Comparison of ENCODE assay signal across 1 cellular context in the genomic region with DNA sequence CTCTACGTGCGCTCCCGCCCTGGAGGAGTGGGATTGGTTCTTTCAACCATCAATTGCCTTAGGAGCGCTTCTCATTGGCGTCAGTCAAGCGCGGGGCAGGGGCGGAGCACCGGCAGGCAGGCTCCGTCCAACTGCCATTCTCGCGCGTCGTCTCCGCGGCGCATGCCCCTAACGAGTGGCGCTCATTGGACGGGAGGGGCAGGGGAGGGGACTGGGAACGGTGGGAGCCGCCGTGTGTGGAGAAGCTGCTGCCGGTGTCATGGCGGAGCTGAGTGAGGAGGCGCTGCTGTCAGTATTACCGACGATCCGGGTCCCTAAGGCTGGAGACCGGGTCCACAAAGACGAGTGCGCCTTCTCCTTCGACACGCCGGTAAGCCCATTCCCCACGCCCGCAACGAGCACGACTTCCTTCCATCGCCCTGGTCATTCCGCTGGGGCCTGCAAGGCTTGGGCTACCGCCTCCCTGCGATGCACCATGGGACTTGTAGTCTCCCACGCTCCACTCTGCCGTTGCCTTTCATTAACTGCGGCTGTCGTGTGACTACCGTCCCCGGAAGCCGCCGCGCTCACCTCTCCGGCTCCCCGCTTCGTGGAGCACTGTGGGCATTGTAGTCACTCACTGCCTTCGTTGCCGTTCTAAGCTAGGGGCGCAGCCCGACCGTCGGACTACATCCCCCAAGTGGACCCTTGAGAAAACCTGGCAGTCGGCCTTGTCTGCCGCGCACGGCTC.
TF ChIP-seq lines count a peak whose summit lies in the region.

A gene with protein sequence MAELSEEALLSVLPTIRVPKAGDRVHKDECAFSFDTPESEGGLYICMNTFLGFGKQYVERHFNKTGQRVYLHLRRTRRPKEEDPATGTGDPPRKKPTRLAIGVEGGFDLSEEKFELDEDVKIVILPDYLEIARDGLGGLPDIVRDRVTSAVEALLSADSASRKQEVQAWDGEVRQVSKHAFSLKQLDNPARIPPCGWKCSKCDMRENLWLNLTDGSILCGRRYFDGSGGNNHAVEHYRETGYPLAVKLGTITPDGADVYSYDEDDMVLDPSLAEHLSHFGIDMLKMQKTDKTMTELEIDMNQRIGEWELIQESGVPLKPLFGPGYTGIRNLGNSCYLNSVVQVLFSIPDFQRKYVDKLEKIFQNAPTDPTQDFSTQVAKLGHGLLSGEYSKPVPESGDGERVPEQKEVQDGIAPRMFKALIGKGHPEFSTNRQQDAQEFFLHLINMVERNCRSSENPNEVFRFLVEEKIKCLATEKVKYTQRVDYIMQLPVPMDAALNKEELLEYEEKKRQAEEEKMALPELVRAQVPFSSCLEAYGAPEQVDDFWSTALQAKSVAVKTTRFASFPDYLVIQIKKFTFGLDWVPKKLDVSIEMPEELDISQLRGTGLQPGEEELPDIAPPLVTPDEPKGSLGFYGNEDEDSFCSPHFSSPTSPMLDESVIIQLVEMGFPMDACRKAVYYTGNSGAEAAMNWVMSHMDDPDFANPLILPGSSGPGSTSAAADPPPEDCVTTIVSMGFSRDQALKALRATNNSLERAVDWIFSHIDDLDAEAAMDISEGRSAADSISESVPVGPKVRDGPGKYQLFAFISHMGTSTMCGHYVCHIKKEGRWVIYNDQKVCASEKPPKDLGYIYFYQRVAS (plus strand): TSS at position 230 of the 730 bp plus-strand sequence. CDS start 30 bp downstream, at position 260.

TF ChIP-seq in K562, 482 proteins besides CTCF, POLR2A, EP300 and RAD21 (continued from another document and continues in another):
- TF ChIP-seq ERF (CRISPR knock-in tag; IDR thresholded peaks at IDR 0.05) = peak; percentile 92
- TF ChIP-seq SMAD4 (CRISPR knock-in tag; conservative IDR thresholded peaks at IDR 0.05) = peak; percentile 86
- TF ChIP-seq RAD51 (IDR thresholded peaks at IDR 0.05; ENCODE audit: borderline replicate concordance, low read depth) = no peak
- no peak for TF ChIP-seq CEBPG (CRISPR knock-in tag; IDR thresholded peaks at IDR 0.05)
- TF ChIP-seq CEBPG (tag; conservative IDR thresholded peaks at IDR 0.05 in 1 of 2, IDR thresholded peaks at IDR 0.05 in 1 of 2) = no peak
- no peak for TF ChIP-seq ZNF140 (CRISPR knock-in tag; IDR thresholded peaks at IDR 0.05)
- TF ChIP-seq, protein P1, sequence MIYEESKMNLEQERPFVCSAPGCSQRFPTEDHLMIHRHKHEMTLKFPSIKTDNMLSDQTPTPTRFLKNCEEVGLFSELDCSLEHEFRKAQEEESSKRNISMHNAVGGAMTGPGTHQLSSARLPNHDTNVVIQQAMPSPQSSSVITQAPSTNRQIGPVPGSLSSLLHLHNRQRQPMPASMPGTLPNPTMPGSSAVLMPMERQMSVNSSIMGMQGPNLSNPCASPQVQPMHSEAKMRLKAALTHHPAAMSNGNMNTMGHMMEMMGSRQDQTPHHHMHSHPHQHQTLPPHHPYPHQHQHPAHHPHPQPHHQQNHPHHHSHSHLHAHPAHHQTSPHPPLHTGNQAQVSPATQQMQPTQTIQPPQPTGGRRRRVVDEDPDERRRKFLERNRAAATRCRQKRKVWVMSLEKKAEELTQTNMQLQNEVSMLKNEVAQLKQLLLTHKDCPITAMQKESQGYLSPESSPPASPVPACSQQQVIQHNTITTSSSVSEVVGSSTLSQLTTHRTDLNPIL (CRISPR knock-in tag; IDR thresholded peaks at IDR 0.05) = no peak
- 0 out of 2 replicates have a peak, but pooled peaks have one; percentile 27 for TF ChIP-seq ZFPM2 (CRISPR knock-in tag; IDR thresholded peaks at IDR 0.05)
- TF ChIP-seq, protein P2, sequence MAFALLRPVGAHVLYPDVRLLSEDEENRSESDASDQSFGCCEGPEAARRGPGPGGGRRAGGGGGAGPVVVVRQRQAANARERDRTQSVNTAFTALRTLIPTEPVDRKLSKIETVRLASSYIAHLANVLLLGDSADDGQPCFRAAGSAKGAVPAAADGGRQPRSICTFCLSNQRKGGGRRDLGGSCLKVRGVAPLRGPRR (CRISPR knock-in tag; IDR thresholded peaks at IDR 0.05) = peak; percentile 82; the same call in 1 of the 2 replicates
- no peak for TF ChIP-seq FOXM1 (IDR thresholded peaks at IDR 0.05; ENCODE audit: low read depth)
- TF ChIP-seq FOXM1 (CRISPR knock-in tag; IDR thresholded peaks at IDR 0.05; ENCODE audit: low read depth) = no peak
- TF ChIP-seq BDP1 (IDR thresholded peaks at IDR 0.05; ENCODE audit: insufficient read depth, insufficient read length) = no peak
- TF ChIP-seq SRSF9 (IDR thresholded peaks at IDR 0.05; ENCODE audit: borderline replicate concordance, low read depth, low read length) = no peak
- no peak for TF ChIP-seq KLF10 (CRISPR knock-in tag; IDR thresholded peaks at IDR 0.05)
- TF ChIP-seq, protein P3, sequence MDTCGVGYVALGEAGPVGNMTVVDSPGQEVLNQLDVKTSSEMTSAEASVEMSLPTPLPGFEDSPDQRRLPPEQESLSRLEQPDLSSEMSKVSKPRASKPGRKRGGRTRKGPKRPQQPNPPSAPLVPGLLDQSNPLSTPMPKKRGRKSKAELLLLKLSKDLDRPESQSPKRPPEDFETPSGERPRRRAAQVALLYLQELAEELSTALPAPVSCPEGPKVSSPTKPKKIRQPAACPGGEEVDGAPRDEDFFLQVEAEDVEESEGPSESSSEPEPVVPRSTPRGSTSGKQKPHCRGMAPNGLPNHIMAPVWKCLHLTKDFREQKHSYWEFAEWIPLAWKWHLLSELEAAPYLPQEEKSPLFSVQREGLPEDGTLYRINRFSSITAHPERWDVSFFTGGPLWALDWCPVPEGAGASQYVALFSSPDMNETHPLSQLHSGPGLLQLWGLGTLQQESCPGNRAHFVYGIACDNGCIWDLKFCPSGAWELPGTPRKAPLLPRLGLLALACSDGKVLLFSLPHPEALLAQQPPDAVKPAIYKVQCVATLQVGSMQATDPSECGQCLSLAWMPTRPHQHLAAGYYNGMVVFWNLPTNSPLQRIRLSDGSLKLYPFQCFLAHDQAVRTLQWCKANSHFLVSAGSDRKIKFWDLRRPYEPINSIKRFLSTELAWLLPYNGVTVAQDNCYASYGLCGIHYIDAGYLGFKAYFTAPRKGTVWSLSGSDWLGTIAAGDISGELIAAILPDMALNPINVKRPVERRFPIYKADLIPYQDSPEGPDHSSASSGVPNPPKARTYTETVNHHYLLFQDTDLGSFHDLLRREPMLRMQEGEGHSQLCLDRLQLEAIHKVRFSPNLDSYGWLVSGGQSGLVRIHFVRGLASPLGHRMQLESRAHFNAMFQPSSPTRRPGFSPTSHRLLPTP (IDR thresholded peaks at IDR 0.05; ENCODE audit: borderline replicate concordance, extremely low read depth, insufficient read length) = no peak
- TF ChIP-seq, protein P4, sequence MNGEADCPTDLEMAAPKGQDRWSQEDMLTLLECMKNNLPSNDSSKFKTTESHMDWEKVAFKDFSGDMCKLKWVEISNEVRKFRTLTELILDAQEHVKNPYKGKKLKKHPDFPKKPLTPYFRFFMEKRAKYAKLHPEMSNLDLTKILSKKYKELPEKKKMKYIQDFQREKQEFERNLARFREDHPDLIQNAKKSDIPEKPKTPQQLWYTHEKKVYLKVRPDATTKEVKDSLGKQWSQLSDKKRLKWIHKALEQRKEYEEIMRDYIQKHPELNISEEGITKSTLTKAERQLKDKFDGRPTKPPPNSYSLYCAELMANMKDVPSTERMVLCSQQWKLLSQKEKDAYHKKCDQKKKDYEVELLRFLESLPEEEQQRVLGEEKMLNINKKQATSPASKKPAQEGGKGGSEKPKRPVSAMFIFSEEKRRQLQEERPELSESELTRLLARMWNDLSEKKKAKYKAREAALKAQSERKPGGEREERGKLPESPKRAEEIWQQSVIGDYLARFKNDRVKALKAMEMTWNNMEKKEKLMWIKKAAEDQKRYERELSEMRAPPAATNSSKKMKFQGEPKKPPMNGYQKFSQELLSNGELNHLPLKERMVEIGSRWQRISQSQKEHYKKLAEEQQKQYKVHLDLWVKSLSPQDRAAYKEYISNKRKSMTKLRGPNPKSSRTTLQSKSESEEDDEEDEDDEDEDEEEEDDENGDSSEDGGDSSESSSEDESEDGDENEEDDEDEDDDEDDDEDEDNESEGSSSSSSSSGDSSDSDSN (IDR thresholded peaks at IDR 0.05; ENCODE audit: borderline replicate concordance in 1 of 2, low read depth in 2 of 2, low read length in 2 of 2) = no peak
- TF ChIP-seq, protein P5, sequence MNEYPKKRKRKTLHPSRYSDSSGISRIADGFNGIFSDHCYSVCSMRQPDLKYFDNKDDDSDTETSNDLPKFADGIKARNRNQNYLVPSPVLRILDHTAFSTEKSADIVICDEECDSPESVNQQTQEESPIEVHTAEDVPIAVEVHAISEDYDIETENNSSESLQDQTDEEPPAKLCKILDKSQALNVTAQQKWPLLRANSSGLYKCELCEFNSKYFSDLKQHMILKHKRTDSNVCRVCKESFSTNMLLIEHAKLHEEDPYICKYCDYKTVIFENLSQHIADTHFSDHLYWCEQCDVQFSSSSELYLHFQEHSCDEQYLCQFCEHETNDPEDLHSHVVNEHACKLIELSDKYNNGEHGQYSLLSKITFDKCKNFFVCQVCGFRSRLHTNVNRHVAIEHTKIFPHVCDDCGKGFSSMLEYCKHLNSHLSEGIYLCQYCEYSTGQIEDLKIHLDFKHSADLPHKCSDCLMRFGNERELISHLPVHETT (CRISPR knock-in tag; conservative IDR thresholded peaks at IDR 0.05 in 1 of 2, IDR thresholded peaks at IDR 0.05 in 1 of 2) = peak in 1 of 2 experiments; percentile 92; a peak in 2 of 4 replicates
- peak; percentile 94 for TF ChIP-seq SMAD3 (CRISPR knock-in tag; conservative IDR thresholded peaks at IDR 0.05)
- no peak for TF ChIP-seq SMARCB1 (IDR thresholded peaks at IDR 0.05; ENCODE audit: insufficient read length, low read depth)
- peak; percentile 89 for TF ChIP-seq CXXC5 (CRISPR knock-in tag; IDR thresholded peaks at IDR 0.05)
- TF ChIP-seq, protein P6, sequence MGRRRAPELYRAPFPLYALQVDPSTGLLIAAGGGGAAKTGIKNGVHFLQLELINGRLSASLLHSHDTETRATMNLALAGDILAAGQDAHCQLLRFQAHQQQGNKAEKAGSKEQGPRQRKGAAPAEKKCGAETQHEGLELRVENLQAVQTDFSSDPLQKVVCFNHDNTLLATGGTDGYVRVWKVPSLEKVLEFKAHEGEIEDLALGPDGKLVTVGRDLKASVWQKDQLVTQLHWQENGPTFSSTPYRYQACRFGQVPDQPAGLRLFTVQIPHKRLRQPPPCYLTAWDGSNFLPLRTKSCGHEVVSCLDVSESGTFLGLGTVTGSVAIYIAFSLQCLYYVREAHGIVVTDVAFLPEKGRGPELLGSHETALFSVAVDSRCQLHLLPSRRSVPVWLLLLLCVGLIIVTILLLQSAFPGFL (CRISPR knock-in tag; IDR thresholded peaks at IDR 0.05) = no peak
- TF ChIP-seq PTRF (tag; IDR thresholded peaks at IDR 0.05) = peak; percentile 62; the same call in 1 of the 2 replicates
- TF ChIP-seq, protein P7, sequence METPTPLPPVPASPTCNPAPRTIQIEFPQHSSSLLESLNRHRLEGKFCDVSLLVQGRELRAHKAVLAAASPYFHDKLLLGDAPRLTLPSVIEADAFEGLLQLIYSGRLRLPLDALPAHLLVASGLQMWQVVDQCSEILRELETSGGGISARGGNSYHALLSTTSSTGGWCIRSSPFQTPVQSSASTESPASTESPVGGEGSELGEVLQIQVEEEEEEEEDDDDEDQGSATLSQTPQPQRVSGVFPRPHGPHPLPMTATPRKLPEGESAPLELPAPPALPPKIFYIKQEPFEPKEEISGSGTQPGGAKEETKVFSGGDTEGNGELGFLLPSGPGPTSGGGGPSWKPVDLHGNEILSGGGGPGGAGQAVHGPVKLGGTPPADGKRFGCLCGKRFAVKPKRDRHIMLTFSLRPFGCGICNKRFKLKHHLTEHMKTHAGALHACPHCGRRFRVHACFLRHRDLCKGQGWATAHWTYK (CRISPR knock-in tag; IDR thresholded peaks at IDR 0.05) = peak; percentile 97
- TF ChIP-seq, protein P8, sequence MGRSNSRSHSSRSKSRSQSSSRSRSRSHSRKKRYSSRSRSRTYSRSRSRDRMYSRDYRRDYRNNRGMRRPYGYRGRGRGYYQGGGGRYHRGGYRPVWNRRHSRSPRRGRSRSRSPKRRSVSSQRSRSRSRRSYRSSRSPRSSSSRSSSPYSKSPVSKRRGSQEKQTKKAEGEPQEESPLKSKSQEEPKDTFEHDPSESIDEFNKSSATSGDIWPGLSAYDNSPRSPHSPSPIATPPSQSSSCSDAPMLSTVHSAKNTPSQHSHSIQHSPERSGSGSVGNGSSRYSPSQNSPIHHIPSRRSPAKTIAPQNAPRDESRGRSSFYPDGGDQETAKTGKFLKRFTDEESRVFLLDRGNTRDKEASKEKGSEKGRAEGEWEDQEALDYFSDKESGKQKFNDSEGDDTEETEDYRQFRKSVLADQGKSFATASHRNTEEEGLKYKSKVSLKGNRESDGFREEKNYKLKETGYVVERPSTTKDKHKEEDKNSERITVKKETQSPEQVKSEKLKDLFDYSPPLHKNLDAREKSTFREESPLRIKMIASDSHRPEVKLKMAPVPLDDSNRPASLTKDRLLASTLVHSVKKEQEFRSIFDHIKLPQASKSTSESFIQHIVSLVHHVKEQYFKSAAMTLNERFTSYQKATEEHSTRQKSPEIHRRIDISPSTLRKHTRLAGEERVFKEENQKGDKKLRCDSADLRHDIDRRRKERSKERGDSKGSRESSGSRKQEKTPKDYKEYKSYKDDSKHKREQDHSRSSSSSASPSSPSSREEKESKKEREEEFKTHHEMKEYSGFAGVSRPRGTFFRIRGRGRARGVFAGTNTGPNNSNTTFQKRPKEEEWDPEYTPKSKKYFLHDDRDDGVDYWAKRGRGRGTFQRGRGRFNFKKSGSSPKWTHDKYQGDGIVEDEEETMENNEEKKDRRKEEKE (IDR thresholded peaks at IDR 0.05; ENCODE audit: borderline replicate concordance in 1 of 2, control insufficient read depth in 1 of 2, low read depth in 2 of 2, low read length in 1 of 2) = peak in 1 of 2 experiments; percentile 96; a peak in 1 of 4 replicates
- peak; percentile 77 for TF ChIP-seq CREB1 (IDR thresholded peaks at IDR 0.05)
- TF ChIP-seq CREB1 (CRISPR knock-in tag; IDR thresholded peaks at IDR 0.05) = peak; percentile 89
- TF ChIP-seq, protein P9, sequence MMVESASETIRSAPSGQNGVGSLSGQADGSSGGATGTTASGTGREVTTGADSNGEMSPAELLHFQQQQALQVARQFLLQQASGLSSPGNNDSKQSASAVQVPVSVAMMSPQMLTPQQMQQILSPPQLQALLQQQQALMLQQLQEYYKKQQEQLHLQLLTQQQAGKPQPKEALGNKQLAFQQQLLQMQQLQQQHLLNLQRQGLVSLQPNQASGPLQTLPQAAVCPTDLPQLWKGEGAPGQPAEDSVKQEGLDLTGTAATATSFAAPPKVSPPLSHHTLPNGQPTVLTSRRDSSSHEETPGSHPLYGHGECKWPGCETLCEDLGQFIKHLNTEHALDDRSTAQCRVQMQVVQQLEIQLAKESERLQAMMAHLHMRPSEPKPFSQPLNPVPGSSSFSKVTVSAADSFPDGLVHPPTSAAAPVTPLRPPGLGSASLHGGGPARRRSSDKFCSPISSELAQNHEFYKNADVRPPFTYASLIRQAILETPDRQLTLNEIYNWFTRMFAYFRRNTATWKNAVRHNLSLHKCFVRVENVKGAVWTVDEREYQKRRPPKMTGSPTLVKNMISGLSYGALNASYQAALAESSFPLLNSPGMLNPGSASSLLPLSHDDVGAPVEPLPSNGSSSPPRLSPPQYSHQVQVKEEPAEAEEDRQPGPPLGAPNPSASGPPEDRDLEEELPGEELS (CRISPR knock-in tag; IDR thresholded peaks at IDR 0.05; ENCODE audit: borderline replicate concordance) = no peak
- no peak for TF ChIP-seq TAL1 (IDR thresholded peaks at IDR 0.05)
- peak; percentile 78 for TF ChIP-seq RNF2 (IDR thresholded peaks at IDR 0.05)
- no peak for TF ChIP-seq ZNF699 (CRISPR knock-in tag; IDR thresholded peaks at IDR 0.05; ENCODE audit: insufficient replicate concordance)
- TF ChIP-seq, protein P10, sequence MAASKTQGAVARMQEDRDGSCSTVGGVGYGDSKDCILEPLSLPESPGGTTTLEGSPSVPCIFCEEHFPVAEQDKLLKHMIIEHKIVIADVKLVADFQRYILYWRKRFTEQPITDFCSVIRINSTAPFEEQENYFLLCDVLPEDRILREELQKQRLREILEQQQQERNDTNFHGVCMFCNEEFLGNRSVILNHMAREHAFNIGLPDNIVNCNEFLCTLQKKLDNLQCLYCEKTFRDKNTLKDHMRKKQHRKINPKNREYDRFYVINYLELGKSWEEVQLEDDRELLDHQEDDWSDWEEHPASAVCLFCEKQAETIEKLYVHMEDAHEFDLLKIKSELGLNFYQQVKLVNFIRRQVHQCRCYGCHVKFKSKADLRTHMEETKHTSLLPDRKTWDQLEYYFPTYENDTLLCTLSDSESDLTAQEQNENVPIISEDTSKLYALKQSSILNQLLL (CRISPR knock-in tag; IDR thresholded peaks at IDR 0.05; ENCODE audit: borderline replicate concordance) = no peak
- peak; percentile 50; the same call in 1 of the 2 replicates for TF ChIP-seq ATF7 (IDR thresholded peaks at IDR 0.05)
